Comparison of ENCODE assay signal across 38 cellular contexts in genomic region chr3:151440940-151441339, GRCh38. TPM values are rescaled to one million over a fixed set of nuclear protein-coding genes. Genes with fewer than 3 reads are reported as not detected.
"Had no signal": no experiment of that assay in that cellular context is flagged by ENCODE, and none has a peak within 500 bp of the region (broad histone marks: within the 10 kb centered on the region; RNA-seq: fewer than 3 reads in every experiment).

No MANE protein-coding gene starts in this region.

- H3K4me1 Mint-ChIP-seq: activated B cell treated with CpG ODN at 0.5 μM for 24 hours; activated CD4-positive, alpha-beta T cell treated with anti-CD3 and anti-CD28 coated beads, Interleukin-2, amount 10 ng/mL, durations not matched to agents 7 days and 5 days; activated naive CD4-positive, alpha-beta T cell treated with anti-CD3 and anti-CD28 coated beads, Interleukin-2, amount 10 ng/mL, durations not matched to agents 7 days and 5 days; activated naive CD4-positive, alpha-beta T cell treated with anti-CD3 and anti-CD28 coated beads, Interleukin-2, amount 50 U/mL, for 24 hours; activated naive CD8-positive, alpha-beta T cell treated with anti-CD3 and anti-CD28 coated beads, Interleukin-2, amount 10 ng/mL, durations not matched to agents 7 days and 5 days; activated naive CD8-positive, alpha-beta T cell treated with anti-CD3 and anti-CD28 coated beads, Interleukin-2, amount 50 U/mL, for 24 hours; activated T-helper 17 cell treated with anti-CD3 and anti-CD28 coated beads, Interleukin-2, amount 50 U/mL, for 72 hours; brain; central memory CD8-positive, alpha-beta T cell had no signal

- ATAC-seq: activated CD8-positive, alpha-beta T cell treated with anti-CD3 and anti-CD28 coated beads for 36 hours; activated naive CD8-positive, alpha-beta T cell treated with anti-CD3 and anti-CD28 coated beads, Interleukin-2, amount 50 U/mL, for 24 hours; activated T-cell treated with anti-CD3 and anti-CD28 coated beads, Interleukin-2, amount 50 U/mL, for 4 hours; activated T-cell treated with anti-CD3 and anti-CD28 coated beads, Interleukin-2, amount 50 U/mL, for 72 hours; activated T-helper 17 cell treated with anti-CD3 and anti-CD28 coated beads, Interleukin-2, amount 50 U/mL, for 72 hours had no signal

- H3K4me3 ChIP-seq: ascending aorta, cardiac muscle cell had no signal

- H3K27ac ChIP-seq: ascending aorta, cardiac muscle cell, VCaP had no signal

- H3K9me3 Mint-ChIP-seq: activated B cell treated with CpG ODN at 0.5 μM for 24 hours; activated CD4-positive, alpha-beta memory T cell treated with anti-CD3 and anti-CD28 coated beads for 36 hours; activated CD4-positive, alpha-beta T cell treated with anti-CD3 and anti-CD28 coated beads, Interleukin-2, amount 10 ng/mL, durations not matched to agents 7 days and 5 days; activated CD8-positive, alpha-beta T cell treated with anti-CD3 and anti-CD28 coated beads for 36 hours; activated naive CD4-positive, alpha-beta T cell treated with anti-CD3 and anti-CD28 coated beads, Interleukin-2, amount 10 ng/mL, durations not matched to agents 7 days and 5 days; activated naive CD4-positive, alpha-beta T cell treated with anti-CD3 and anti-CD28 coated beads, Interleukin-2, amount 50 U/mL, for 24 hours; activated naive CD8-positive, alpha-beta T cell treated with anti-CD3 and anti-CD28 coated beads, Interleukin-2, amount 10 ng/mL, durations not matched to agents 7 days and 5 days; activated naive CD8-positive, alpha-beta T cell treated with anti-CD3 and anti-CD28 coated beads, Interleukin-2, amount 50 U/mL, for 24 hours; activated T-cell treated with anti-CD3 and anti-CD28 coated beads, Interleukin-2, amount 50 U/mL, for 4 hours; activated T-cell treated with anti-CD3 and anti-CD28 coated beads, Interleukin-2, amount 50 U/mL, for 72 hours; activated T-helper 1 cell treated with anti-CD3 and anti-CD28 coated beads, Interleukin-12 subunit alpha, Interleukin-12 subunit beta, Interleukin-2, Interleukin-4 antibody, amounts not matched to agents 30 ng/mL and 10 ng/mL and 1 ng/mL, durations not matched to agents 14 hours and 24 hours and 36 hours; activated T-helper 17 cell treated with anti-CD3 and anti-CD28 coated beads, Interleukin-2, amount 50 U/mL, for 72 hours; central memory CD8-positive, alpha-beta T cell; T-helper 1 cell treated with Interleukin-12 subunit alpha and Interleukin-12 subunit beta and Interleukin-4 antibody, amounts not matched to agents 30 μg/mL and 1 μg/mL, for 36 hours; T-helper 2 cell treated with Interferon-gamma antibody and Interleukin-4, amounts not matched to agents 5 μg/mL and 100 μg/mL, for 36 hours had no signal

- H3K27me3 ChIP-seq: ascending aorta, cardiac muscle cell had no signal

- DNase-seq: activated B cell treated with CpG ODN at 0.5 μM for 24 hours; activated CD4-positive, alpha-beta memory T cell treated with anti-CD3 and anti-CD28 coated beads for 36 hours; activated CD4-positive, alpha-beta T cell treated with anti-CD3 and anti-CD28 coated beads for 4 hours; activated CD4-positive, alpha-beta T cell treated with anti-CD3 and anti-CD28 coated beads, Interleukin-2, amount 10 ng/mL, durations not matched to agents 7 days and 5 days; activated CD4-positive, CD25-positive, alpha-beta regulatory T cell treated with anti-CD3 and anti-CD28 coated beads, Interleukin-2, amount 50 U/mL, for 72 hours; activated CD8-positive, alpha-beta memory T cell treated with anti-CD3 and anti-CD28 coated beads, Interleukin-2, amount 50 U/mL, for 4 hours; activated CD8-positive, alpha-beta T cell treated with anti-CD3 and anti-CD28 coated beads for 36 hours; activated effector memory CD4-positive, alpha-beta T cell treated with anti-CD3 and anti-CD28 coated beads, Interleukin-2, amount 50 U/mL, for 16 hours; activated gamma-delta T cell treated with Interleukin-2 at 50 U/mL for 16 hours; activated naive CD4-positive, alpha-beta T cell; activated naive CD4-positive, alpha-beta T cell treated with anti-CD3 and anti-CD28 coated beads, Interleukin-2, amount 10 ng/mL, durations not matched to agents 7 days and 5 days; activated naive CD8-positive, alpha-beta T cell treated with anti-CD3 and anti-CD28 coated beads, Interleukin-2, amount 10 ng/mL, durations not matched to agents 7 days and 5 days; activated naive CD8-positive, alpha-beta T cell treated with anti-CD3 and anti-CD28 coated beads, Interleukin-2, amount 50 U/mL, for 24 hours; activated T-cell treated with anti-CD3 and anti-CD28 coated beads for 4 hours; activated T-cell treated with anti-CD3 and anti-CD28 coated beads, Interleukin-2, amount 50 U/mL, for 1 hour; activated T-cell treated with anti-CD3 and anti-CD28 coated beads, Interleukin-2, amount 50 U/mL, for 4 hours; activated T-cell treated with anti-CD3 and anti-CD28 coated beads, Interleukin-2, amount 50 U/mL, for 72 hours; amygdala; anterior cingulate cortex; caudate nucleus; cerebellar nuclear complex; T-helper 1 cell; T-helper 2 cell; T-helper 9 cell had no signal

- H3K36me3 ChIP-seq: ascending aorta, cardiac muscle cell had no signal

- H3K4me1 ChIP-seq: ascending aorta had no signal

- H3K27ac Mint-ChIP-seq: activated B cell treated with CpG ODN at 0.5 μM for 24 hours; activated CD4-positive, alpha-beta memory T cell treated with anti-CD3 and anti-CD28 coated beads for 36 hours; activated CD4-positive, alpha-beta T cell treated with anti-CD3 and anti-CD28 coated beads, Interleukin-2, amount 10 ng/mL, durations not matched to agents 7 days and 5 days; activated CD8-positive, alpha-beta T cell treated with anti-CD3 and anti-CD28 coated beads for 36 hours; activated naive CD4-positive, alpha-beta T cell treated with anti-CD3 and anti-CD28 coated beads, Interleukin-2, amount 10 ng/mL, durations not matched to agents 7 days and 5 days; activated naive CD4-positive, alpha-beta T cell treated with anti-CD3 and anti-CD28 coated beads, Interleukin-2, amount 50 U/mL, for 24 hours; activated naive CD8-positive, alpha-beta T cell; activated naive CD8-positive, alpha-beta T cell treated with anti-CD3 and anti-CD28 coated beads, Interleukin-2, amount 10 ng/mL, durations not matched to agents 7 days and 5 days; activated naive CD8-positive, alpha-beta T cell treated with anti-CD3 and anti-CD28 coated beads, Interleukin-2, amount 50 U/mL, for 24 hours; activated T-cell treated with anti-CD3 and anti-CD28 coated beads, Interleukin-2, amount 50 U/mL, for 72 hours; activated T-helper 1 cell treated with anti-CD3 and anti-CD28 coated beads, Interleukin-12 subunit alpha, Interleukin-12 subunit beta, Interleukin-2, Interleukin-4 antibody, amounts not matched to agents 30 ng/mL and 10 ng/mL and 1 ng/mL, durations not matched to agents 14 hours and 24 hours and 36 hours; activated T-helper 17 cell treated with anti-CD3 and anti-CD28 coated beads, Interleukin-2, amount 50 U/mL, for 72 hours; brain; T-helper 1 cell treated with Interleukin-12 subunit alpha and Interleukin-12 subunit beta and Interleukin-4 antibody, amounts not matched to agents 30 μg/mL and 1 μg/mL, for 36 hours; T-helper 2 cell treated with Interferon-gamma antibody and Interleukin-4, amounts not matched to agents 5 μg/mL and 100 μg/mL, for 36 hours had no signal

- H3K36me3 Mint-ChIP-seq: activated CD4-positive, alpha-beta memory T cell treated with anti-CD3 and anti-CD28 coated beads for 36 hours; activated naive CD4-positive, alpha-beta T cell treated with anti-CD3 and anti-CD28 coated beads, Interleukin-2, amount 10 ng/mL, durations not matched to agents 7 days and 5 days; activated naive CD4-positive, alpha-beta T cell treated with anti-CD3 and anti-CD28 coated beads, Interleukin-2, amount 50 U/mL, for 24 hours; activated naive CD8-positive, alpha-beta T cell; activated naive CD8-positive, alpha-beta T cell treated with anti-CD3 and anti-CD28 coated beads, Interleukin-2, amount 10 ng/mL, durations not matched to agents 7 days and 5 days; brain had no signal

- H3K9me3 ChIP-seq: ascending aorta had no signal

- H3K4me3 Mint-ChIP-seq: activated B cell treated with CpG ODN at 0.5 μM for 24 hours; activated CD4-positive, alpha-beta memory T cell treated with anti-CD3 and anti-CD28 coated beads for 36 hours; activated CD4-positive, alpha-beta T cell treated with anti-CD3 and anti-CD28 coated beads, Interleukin-2, amount 10 ng/mL, durations not matched to agents 7 days and 5 days; activated CD8-positive, alpha-beta T cell treated with anti-CD3 and anti-CD28 coated beads for 36 hours; activated naive CD4-positive, alpha-beta T cell treated with anti-CD3 and anti-CD28 coated beads, Interleukin-2, amount 10 ng/mL, durations not matched to agents 7 days and 5 days; activated naive CD4-positive, alpha-beta T cell treated with anti-CD3 and anti-CD28 coated beads, Interleukin-2, amount 50 U/mL, for 24 hours; activated naive CD8-positive, alpha-beta T cell; activated naive CD8-positive, alpha-beta T cell treated with anti-CD3 and anti-CD28 coated beads, Interleukin-2, amount 10 ng/mL, durations not matched to agents 7 days and 5 days; activated naive CD8-positive, alpha-beta T cell treated with anti-CD3 and anti-CD28 coated beads, Interleukin-2, amount 50 U/mL, for 24 hours; activated T-cell treated with anti-CD3 and anti-CD28 coated beads, Interleukin-2, amount 50 U/mL, for 4 hours; activated T-cell treated with anti-CD3 and anti-CD28 coated beads, Interleukin-2, amount 50 U/mL, for 72 hours; activated T-helper 1 cell treated with anti-CD3 and anti-CD28 coated beads, Interleukin-12 subunit alpha, Interleukin-12 subunit beta, Interleukin-2, Interleukin-4 antibody, amounts not matched to agents 30 ng/mL and 10 ng/mL and 1 ng/mL, durations not matched to agents 14 hours and 24 hours and 36 hours; activated T-helper 17 cell treated with anti-CD3 and anti-CD28 coated beads, Interleukin-2, amount 50 U/mL, for 72 hours; brain; central memory CD8-positive, alpha-beta T cell; T-helper 1 cell treated with Interleukin-12 subunit alpha and Interleukin-12 subunit beta and Interleukin-4 antibody, amounts not matched to agents 30 μg/mL and 1 μg/mL, for 36 hours; T-helper 2 cell treated with Interferon-gamma antibody and Interleukin-4, amounts not matched to agents 5 μg/mL and 100 μg/mL, for 36 hours had no signal

- H3K27me3 Mint-ChIP-seq: activated B cell treated with CpG ODN at 0.5 μM for 24 hours; activated CD4-positive, alpha-beta T cell treated with anti-CD3 and anti-CD28 coated beads, Interleukin-2, amount 10 ng/mL, durations not matched to agents 7 days and 5 days; activated naive CD4-positive, alpha-beta T cell treated with anti-CD3 and anti-CD28 coated beads, Interleukin-2, amount 10 ng/mL, durations not matched to agents 7 days and 5 days; activated naive CD8-positive, alpha-beta T cell had no signal

RNA-seq across cellular contexts. Expression of gene IGSF10, which starts 19.9 kb away (rescaled TPM):
- total RNA-seq: activated B cell treated with CpG ODN at 0.5 μM for 24 hours; activated CD4-positive, alpha-beta memory T cell treated with anti-CD3 and anti-CD28 coated beads for 36 hours; activated CD4-positive, alpha-beta T cell treated with anti-CD3 and anti-CD28 coated beads, Interleukin-2, amount 10 ng/mL, durations not matched to agents 7 days and 5 days; activated CD8-positive, alpha-beta memory T cell treated with anti-CD3 and anti-CD28 coated beads for 36 hours; activated CD8-positive, alpha-beta T cell treated with anti-CD3 and anti-CD28 coated beads for 36 hours; activated naive CD8-positive, alpha-beta T cell treated with anti-CD3 and anti-CD28 coated beads, Interleukin-2, amount 10 ng/mL, durations not matched to agents 7 days and 5 days; activated T-cell treated with anti-CD3 and anti-CD28 coated beads, Interleukin-2, amount 50 U/mL, for 72 hours; activated T-helper 1 cell treated with anti-CD3 and anti-CD28 coated beads, Interleukin-12 subunit alpha, Interleukin-12 subunit beta, Interleukin-2, Interleukin-4 antibody, amounts not matched to agents 30 ng/mL and 10 ng/mL and 1 ng/mL, durations not matched to agents 14 hours and 24 hours and 36 hours had no signal
- polyA plus RNA-seq: cardiac muscle cell had no signal

RNA-seq across cellular contexts. Expression of gene P2RY12, which starts 56.4 kb away (rescaled TPM):
- total RNA-seq: activated CD4-positive, alpha-beta memory T cell treated with anti-CD3 and anti-CD28 coated beads for 36 hours; activated CD4-positive, alpha-beta T cell treated with anti-CD3 and anti-CD28 coated beads, Interleukin-2, amount 10 ng/mL, durations not matched to agents 7 days and 5 days; activated CD8-positive, alpha-beta memory T cell treated with anti-CD3 and anti-CD28 coated beads for 36 hours; activated CD8-positive, alpha-beta T cell treated with anti-CD3 and anti-CD28 coated beads for 36 hours; activated naive CD8-positive, alpha-beta T cell treated with anti-CD3 and anti-CD28 coated beads, Interleukin-2, amount 10 ng/mL, durations not matched to agents 7 days and 5 days; activated T-cell treated with anti-CD3 and anti-CD28 coated beads, Interleukin-2, amount 50 U/mL, for 4 hours; activated T-cell treated with anti-CD3 and anti-CD28 coated beads, Interleukin-2, amount 50 U/mL, for 72 hours; activated T-helper 1 cell treated with anti-CD3 and anti-CD28 coated beads, Interleukin-12 subunit alpha, Interleukin-12 subunit beta, Interleukin-2, Interleukin-4 antibody, amounts not matched to agents 30 ng/mL and 10 ng/mL and 1 ng/mL, durations not matched to agents 14 hours and 24 hours and 36 hours; activated T-helper 17 cell treated with anti-CD3 and anti-CD28 coated beads, Interleukin-2, amount 50 U/mL, for 72 hours; ascending aorta; bronchial epithelial cell; cardiac muscle cell; chondrocyte had no signal
